Comparison of ENCODE assay signal across 15 cellular contexts in genomic region chr20:58524814-58525213, GRCh38. TPM values are rescaled to one million over a fixed set of nuclear protein-coding genes. Genes with fewer than 3 reads are reported as not detected.
DNase-seq lines count a peak whose midpoint lies in the region; ATAC-seq and TF ChIP-seq lines count a peak whose summit lies in the region.
"Had no signal": no experiment of that assay in that cellular context is flagged by ENCODE, and none has a peak within 500 bp of the region (broad histone marks: within the 10 kb centered on the region; RNA-seq: fewer than 3 reads in every experiment).

No MANE protein-coding gene starts in this region.

- no peaks in the 10 kb centered on the region for H3K9me2 ChIP-seq in PC-9 (ENCODE audit: insufficient read depth)

- H3K79me2 ChIP-seq in PC-9 (ENCODE audit: low read depth) = no peaks in the 10 kb centered on the region
- no peaks in the 10 kb centered on the region for H3K79me2 ChIP-seq in neural progenitor cell (ENCODE audit: low read depth)

- no TSS peak for BruUV-seq in PC-9 (replicated peaks; lab: Mats Ljungman, UMichigan)

- H3K4me2 ChIP-seq in PC-9 (no peak overlapping the region), neural progenitor cell (no peak overlapping the region)

- CTCF ChIA-PET in PC-9 (lab: Charles Lee) = no interaction called here

- H3K9me3 Mint-ChIP-seq in stimulated activated memory B cell treated with anti-CD40 and anti-IgM and Interleukin-4, amounts not matched to agents 10 μg/mL and 1 μg/mL and 100 μg/mL, for 72 hours = peaks cover 19% of the 10 kb centered on the region
- H3K9me3 Mint-ChIP-seq in neural progenitor cell = peaks cover 32% of the 10 kb centered on the region

- no peaks in the 10 kb centered on the region for H3K27me3 ChIP-seq in PC-9 (ENCODE audit: insufficient read depth, low read depth)
- no peaks in the 10 kb centered on the region for H3K27me3 ChIP-seq in neural progenitor cell
- no peaks in the 10 kb centered on the region for H3K27me3 ChIP-seq in H7 (ENCODE audit: control insufficient read depth, insufficient read depth, low read length)
- H3K27me3 ChIP-seq: ascending aorta had no signal

- intact Hi-C loops in PC-9 (cut with micrococcal nuclease; ENCODE audit: unreplicated experiment) = no loop called here

- peak; percentile 20 for ATAC-seq in stimulated activated memory B cell treated with anti-CD40 and anti-IgM and Interleukin-4, amounts not matched to agents 10 μg/mL and 1 μg/mL and 100 μg/mL, for 72 hours
- ATAC-seq: effector memory CD8-positive, alpha-beta T cell had no signal

- H3K27ac ChIP-seq in PC-9 (peak overlapping the region; percentile 79), epithelial cell of prostate (no peak overlapping the region), neural progenitor cell (no peak overlapping the region)
- H3K27ac ChIP-seq: 22Rv1 had no signal

- peaks cover 31% of the 10 kb centered on the region for H3K9me3 ChIP-seq in PC-9 (ENCODE audit: insufficient read depth, low read depth)
- H3K9me3 ChIP-seq in neural progenitor cell (ENCODE audit: low read depth) = peaks cover 18% of the 10 kb centered on the region

- TF ChIP-seq CTCF in PC-9 (conservative IDR thresholded peaks at IDR 0.05) = no peak
- TF ChIP-seq CTCF in neural progenitor cell (IDR thresholded peaks at IDR 0.05) = no peak

- peaks cover 12% of the 10 kb centered on the region for H3K27me3 Mint-ChIP-seq in stimulated activated memory B cell treated with anti-CD40 and anti-IgM and Interleukin-4, amounts not matched to agents 10 μg/mL and 1 μg/mL and 100 μg/mL, for 72 hours
- peaks cover 2% of the 10 kb centered on the region for H3K27me3 Mint-ChIP-seq in neural progenitor cell (ENCODE audit: insufficient read depth, low read depth)

- DNase-seq in DMS53 (lab: John Stamatoyannopoulos, UW) = peak; percentile 12
- no peak for DNase-seq in DMS53 treated with DMSO at 0.1 percent for 48 hours (lab: John Stamatoyannopoulos, UW; ENCODE audit: unreplicated experiment)
- peak; percentile 29 to 56 for DNase-seq in PC-9
- peak; percentile 31 for DNase-seq in epithelial cell of prostate (ENCODE audit: low read depth, low spot score)
- DNase-seq in activated CD8-positive, alpha-beta memory T cell treated with anti-CD3 and anti-CD28 coated beads, Interleukin-2, amount 50 U/mL, for 4 hours = no peak
- DNase-seq in neural progenitor cell (ENCODE audit: low spot score) = no peak
- no peak for DNase-seq in H7
- DNase-seq: effector memory CD8-positive, alpha-beta T cell; hippocampal formation; nephron progenitor cell had no signal

- H3K36me3 ChIP-seq in PC-9 (ENCODE audit: low read depth) = peaks cover 21% of the 10 kb centered on the region; the same call in 1 of the 2 replicates
- H3K36me3 ChIP-seq in neural progenitor cell = peaks cover 10% of the 10 kb centered on the region
- H3K36me3 ChIP-seq in H7 (replicated peaks; ENCODE audit: control insufficient read depth, insufficient read depth, low read length) = no peaks in the 10 kb centered on the region
- H3K36me3 ChIP-seq: ascending aorta had no signal

- H2AFZ ChIP-seq in PC-9 (peak overlapping the region; percentile 53; the same call in 1 of the 2 replicates), neural progenitor cell (replicated peaks) (no peak overlapping the region)

- H3K36me3 Mint-ChIP-seq in stimulated activated memory B cell treated with anti-CD40 and anti-IgM and Interleukin-4, amounts not matched to agents 10 μg/mL and 1 μg/mL and 100 μg/mL, for 72 hours = no peaks in the 10 kb centered on the region
- H3K36me3 Mint-ChIP-seq in neural progenitor cell = no peaks in the 10 kb centered on the region

- H3K4me1 Mint-ChIP-seq in stimulated activated memory B cell treated with anti-CD40 and anti-IgM and Interleukin-4, amounts not matched to agents 10 μg/mL and 1 μg/mL and 100 μg/mL, for 72 hours = no peaks in the 10 kb centered on the region
- H3K4me1 Mint-ChIP-seq in neural progenitor cell = peaks cover 15% of the 10 kb centered on the region

- H4K20me1 ChIP-seq in PC-9 (ENCODE audit: insufficient read depth) (no peaks in the 10 kb centered on the region), neural progenitor cell (ENCODE audit: low read depth) (no peaks in the 10 kb centered on the region)

- POLR2A ChIA-PET in PC-9 (lab: Charles Lee; ENCODE audit: unreplicated experiment) = interaction anchor here (0.6 kb wide), 1 partner anchor 10 kb away, joined by 3 read pairs; no protein-coding TSS in a partner anchor

- no peak overlapping the region for H3K4me3 Mint-ChIP-seq in stimulated activated memory B cell treated with anti-CD40 and anti-IgM and Interleukin-4, amounts not matched to agents 10 μg/mL and 1 μg/mL and 100 μg/mL, for 72 hours
- no peak overlapping the region for H3K4me3 Mint-ChIP-seq in neural progenitor cell
- H3K4me3 Mint-ChIP-seq: effector memory CD8-positive, alpha-beta T cell; nephron progenitor cell had no signal

- H3K9ac ChIP-seq in neural progenitor cell = no peak overlapping the region

- H3K27ac Mint-ChIP-seq in stimulated activated memory B cell treated with anti-CD40 and anti-IgM and Interleukin-4, amounts not matched to agents 10 μg/mL and 1 μg/mL and 100 μg/mL, for 72 hours = no peak overlapping the region
- H3K27ac Mint-ChIP-seq in neural progenitor cell = no peak overlapping the region
- H3K27ac Mint-ChIP-seq: activated T-helper 2 cell treated with anti-CD3 and anti-CD28 coated beads, Interferon-gamma antibody, Interleukin-2, Interleukin-4, amounts not matched to agents 10 μg/mL and 5 μg/mL and 100 μg/mL, durations not matched to agents 14 hours and 24 hours and 36 hours; effector memory CD8-positive, alpha-beta T cell; nephron progenitor cell had no signal

- H3K4me3 ChIP-seq in PC-9 (no peak overlapping the region), neural progenitor cell (no peak overlapping the region), H7 (ENCODE audit: insufficient read depth, low read depth, low read length) (no peak overlapping the region)
- H3K4me3 ChIP-seq: ascending aorta had no signal

- H3F3A ChIP-seq in PC-9 (ENCODE audit: insufficient read depth, low read depth) = peaks cover 9% of the 10 kb centered on the region; the same call in 1 of the 2 replicates
- H3F3A ChIP-seq in neural progenitor cell (ENCODE audit: low read depth) = peaks cover 26% of the 10 kb centered on the region

- H3K4me1 ChIP-seq in PC-9 (replicated peaks; ENCODE audit: insufficient read depth) (peaks cover 14% of the 10 kb centered on the region), neural progenitor cell (peaks cover 28% of the 10 kb centered on the region)

RNA-seq across cellular contexts. Expression of gene APCDD1L, which starts 9.6 kb away (rescaled TPM):
- total RNA-seq in PC-9 (2021) (2.4 and 3.0 TPM in 2 replicates), neural progenitor cell (ENCODE audit: low replicate concordance) (not detected in 2 replicates)
- total RNA-seq in H7 (2014; rRNA removed; shearing (Covaris generic)) = 1.5 and 2.6 TPM in 2 replicates
- total RNA-seq: activated T-helper 2 cell treated with anti-CD3 and anti-CD28 coated beads, Interferon-gamma antibody, Interleukin-2, Interleukin-4, amounts not matched to agents 10 μg/mL and 5 μg/mL and 100 μg/mL, durations not matched to agents 14 hours and 24 hours and 36 hours; T-helper 2 cell treated with Interferon-gamma antibody and Interleukin-4, amounts not matched to agents 100 ng/mL and 5 ng/mL, for 36 hours had no signal

Comparison
In these comparisons a context has a peak if more than half of its experiments do, and no peak if none do; other contexts are left out.
1. DNase-seq: peak in DMS53 (single experiment), PC-9 (2 of 2) and epithelial cell of prostate (single experiment); none in DMS53 treated with DMSO at 0.1 percent for 48 hours (single experiment), activated CD8-positive, alpha-beta memory T cell treated with anti-CD3 and anti-CD28 coated beads, Interleukin-2, amount 50 U/mL, for 4 hours (single experiment), neural progenitor cell (single experiment) and H7 (single experiment).